Comparison of ENCODE assay signal across 9 cellular contexts in genomic region chr14:65732112-65732511, GRCh38.
DNase-seq lines count a peak whose midpoint lies in the region; ATAC-seq and TF ChIP-seq lines count a peak whose summit lies in the region.
"Had no signal": no experiment of that assay in that cellular context is flagged by ENCODE, and none has a peak within 500 bp of the region (broad histone marks: within the 10 kb centered on the region; RNA-seq: fewer than 3 reads in every experiment).

No MANE protein-coding gene starts in this region.

- peaks cover 6% of the 10 kb centered on the region for H3K36me3 Mint-ChIP-seq in MCF 10A (ENCODE audit: insufficient read depth, unreplicated experiment)

- DNase-seq in iris pigment epithelial cell (ENCODE audit: low read depth) (peak; percentile 8), NCI-H510A treated with DMSO at 0.1 percent for 48 hours (lab: John Stamatoyannopoulos, UW) (no peak), retina (no peak), MCF 10A (ENCODE audit: unreplicated experiment) (no peak)
- no peak for DNase-seq in effector CD4-positive, alpha-beta T cell
- DNase-seq: IMR-90 had no signal

- TF ChIP-seq CTCF in MCF 10A (IDR thresholded peaks at IDR 0.05; ENCODE audit: unreplicated experiment) = no peak

- H3K4me3 Mint-ChIP-seq in MCF 10A (ENCODE audit: unreplicated experiment) = no peak overlapping the region

- no TSS peak for BruUV-seq in MCF 10A (replicated peaks; lab: Mats Ljungman, UMichigan)

- POLR2A ChIA-PET in MCF 10A (lab: Yijun Ruan, JAX) = no interaction called here

- ATAC-seq in GM18511 (IDR thresholded peaks at IDR 0.05; ENCODE audit: unreplicated experiment) (peak; percentile 100), GM21381 (IDR thresholded peaks at IDR 0.05; ENCODE audit: unreplicated experiment) (peak; percentile 97), HG03196 (IDR thresholded peaks at IDR 0.05; ENCODE audit: unreplicated experiment) (peak; percentile 92)

- H3K9me3 Mint-ChIP-seq in MCF 10A (ENCODE audit: unreplicated experiment) = peaks cover 10% of the 10 kb centered on the region

- CTCF ChIA-PET in MCF 10A (lab: Yijun Ruan, JAX) = interaction anchor here (0.6 to 1.1 kb wide), 4 partner anchors 16 to 234 kb away, joined by 3 read pairs; no protein-coding TSS in a partner anchor

- no peaks in the 10 kb centered on the region for H3K4me1 Mint-ChIP-seq in MCF 10A (ENCODE audit: insufficient read depth, unreplicated experiment)

- no peaks in the 10 kb centered on the region for H3K27me3 Mint-ChIP-seq in MCF 10A (ENCODE audit: insufficient read depth, unreplicated experiment)

- no peak overlapping the region for H3K27ac Mint-ChIP-seq in MCF 10A (ENCODE audit: low read depth, unreplicated experiment)

- intact Hi-C loops in MCF 10A (cut with micrococcal nuclease) = no loop called here
